ENCODE assay signal across 3 cellular contexts in the genomic region with DNA sequence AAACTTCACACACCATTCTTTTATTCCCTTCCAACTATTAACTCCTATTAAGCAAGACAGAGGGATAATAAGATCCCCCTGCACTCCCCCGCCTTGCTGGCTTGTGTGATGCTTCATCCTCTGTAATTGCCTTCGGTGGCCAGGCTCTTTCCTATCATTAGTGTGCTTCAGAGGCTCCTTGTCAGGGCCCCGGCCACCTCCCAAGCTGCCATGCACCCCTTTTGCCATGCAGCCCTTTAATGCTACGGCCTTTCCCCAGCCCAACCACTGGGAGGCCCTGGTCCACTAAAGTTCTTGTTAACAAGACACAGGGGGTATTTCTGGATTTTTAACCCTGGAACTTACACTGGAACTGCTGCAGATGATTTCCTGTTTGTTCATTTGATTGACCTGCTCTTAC.
TF ChIP-seq lines count a peak whose summit lies in the region.

No MANE protein-coding gene starts in this region.

TF ChIP-seq in GM23338, 12 proteins besides CTCF, POLR2A, EP300 and RAD21 (continues in another document):
- TF ChIP-seq CREB1 (CRISPR knock-in tag; IDR thresholded peaks at IDR 0.05; ENCODE audit: low read depth) (no peak), EZH2phosphoT487 (IDR thresholded peaks at IDR 0.05; ENCODE audit: unreplicated experiment) (no peak), JUNB (IDR thresholded peaks at IDR 0.05; ENCODE audit: unreplicated experiment) (no peak), POLR2AphosphoS5 (IDR thresholded peaks at IDR 0.05; ENCODE audit: low read depth) (no peak), NANOG (IDR thresholded peaks at IDR 0.05; ENCODE audit: borderline replicate concordance) (no peak), STAT1 (IDR thresholded peaks at IDR 0.05; ENCODE audit: unreplicated experiment) (no peak)
- TF ChIP-seq, protein P1, sequence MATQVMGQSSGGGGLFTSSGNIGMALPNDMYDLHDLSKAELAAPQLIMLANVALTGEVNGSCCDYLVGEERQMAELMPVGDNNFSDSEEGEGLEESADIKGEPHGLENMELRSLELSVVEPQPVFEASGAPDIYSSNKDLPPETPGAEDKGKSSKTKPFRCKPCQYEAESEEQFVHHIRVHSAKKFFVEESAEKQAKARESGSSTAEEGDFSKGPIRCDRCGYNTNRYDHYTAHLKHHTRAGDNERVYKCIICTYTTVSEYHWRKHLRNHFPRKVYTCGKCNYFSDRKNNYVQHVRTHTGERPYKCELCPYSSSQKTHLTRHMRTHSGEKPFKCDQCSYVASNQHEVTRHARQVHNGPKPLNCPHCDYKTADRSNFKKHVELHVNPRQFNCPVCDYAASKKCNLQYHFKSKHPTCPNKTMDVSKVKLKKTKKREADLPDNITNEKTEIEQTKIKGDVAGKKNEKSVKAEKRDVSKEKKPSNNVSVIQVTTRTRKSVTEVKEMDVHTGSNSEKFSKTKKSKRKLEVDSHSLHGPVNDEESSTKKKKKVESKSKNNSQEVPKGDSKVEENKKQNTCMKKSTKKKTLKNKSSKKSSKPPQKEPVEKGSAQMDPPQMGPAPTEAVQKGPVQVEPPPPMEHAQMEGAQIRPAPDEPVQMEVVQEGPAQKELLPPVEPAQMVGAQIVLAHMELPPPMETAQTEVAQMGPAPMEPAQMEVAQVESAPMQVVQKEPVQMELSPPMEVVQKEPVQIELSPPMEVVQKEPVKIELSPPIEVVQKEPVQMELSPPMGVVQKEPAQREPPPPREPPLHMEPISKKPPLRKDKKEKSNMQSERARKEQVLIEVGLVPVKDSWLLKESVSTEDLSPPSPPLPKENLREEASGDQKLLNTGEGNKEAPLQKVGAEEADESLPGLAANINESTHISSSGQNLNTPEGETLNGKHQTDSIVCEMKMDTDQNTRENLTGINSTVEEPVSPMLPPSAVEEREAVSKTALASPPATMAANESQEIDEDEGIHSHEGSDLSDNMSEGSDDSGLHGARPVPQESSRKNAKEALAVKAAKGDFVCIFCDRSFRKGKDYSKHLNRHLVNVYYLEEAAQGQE (IDR thresholded peaks at IDR 0.05; ENCODE audit: unreplicated experiment): no peak
- TF ChIP-seq, protein P2, sequence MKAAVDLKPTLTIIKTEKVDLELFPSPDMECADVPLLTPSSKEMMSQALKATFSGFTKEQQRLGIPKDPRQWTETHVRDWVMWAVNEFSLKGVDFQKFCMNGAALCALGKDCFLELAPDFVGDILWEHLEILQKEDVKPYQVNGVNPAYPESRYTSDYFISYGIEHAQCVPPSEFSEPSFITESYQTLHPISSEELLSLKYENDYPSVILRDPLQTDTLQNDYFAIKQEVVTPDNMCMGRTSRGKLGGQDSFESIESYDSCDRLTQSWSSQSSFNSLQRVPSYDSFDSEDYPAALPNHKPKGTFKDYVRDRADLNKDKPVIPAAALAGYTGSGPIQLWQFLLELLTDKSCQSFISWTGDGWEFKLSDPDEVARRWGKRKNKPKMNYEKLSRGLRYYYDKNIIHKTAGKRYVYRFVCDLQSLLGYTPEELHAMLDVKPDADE (IDR thresholded peaks at IDR 0.05): no peak

TF ChIP-seq in H1, 55 proteins besides CTCF, POLR2A, EP300 and RAD21:
- TF ChIP-seq HDAC2 (IDR thresholded peaks at IDR 0.05; ENCODE audit: borderline replicate concordance in 1 of 2, low read depth in 2 of 2, low read length in 2 of 2): no peak
- no peak for TF ChIP-seq SRF (IDR thresholded peaks at IDR 0.05; ENCODE audit: low read depth, low read length)
- no peak for TF ChIP-seq TEAD4 (IDR thresholded peaks at IDR 0.05; ENCODE audit: low read depth, low read length)
- TF ChIP-seq CREB1 (IDR thresholded peaks at IDR 0.05): no peak
- TF ChIP-seq KDM1A (IDR thresholded peaks at IDR 0.05; ENCODE audit: borderline replicate concordance, low read length): no peak
- no peak for TF ChIP-seq BRCA1 (IDR thresholded peaks at IDR 0.05; ENCODE audit: low read depth, low read length)
- no peak for TF ChIP-seq BCL11A (IDR thresholded peaks at IDR 0.05; ENCODE audit: low read depth in 2 of 2, low read length in 2 of 2)
- TF ChIP-seq POLR2AphosphoS5 (IDR thresholded peaks at IDR 0.05; ENCODE audit: low read depth, low read length): no peak
- no peak for TF ChIP-seq BACH1 (IDR thresholded peaks at IDR 0.05; ENCODE audit: low read length)
- TF ChIP-seq, protein P3, sequence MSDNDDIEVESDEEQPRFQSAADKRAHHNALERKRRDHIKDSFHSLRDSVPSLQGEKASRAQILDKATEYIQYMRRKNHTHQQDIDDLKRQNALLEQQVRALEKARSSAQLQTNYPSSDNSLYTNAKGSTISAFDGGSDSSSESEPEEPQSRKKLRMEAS (IDR thresholded peaks at IDR 0.05): no peak
- TF ChIP-seq EZH2 (IDR thresholded peaks at IDR 0.05; ENCODE audit: low read depth, low read length, severe bottlenecking): no peak
- TF ChIP-seq, protein P4, sequence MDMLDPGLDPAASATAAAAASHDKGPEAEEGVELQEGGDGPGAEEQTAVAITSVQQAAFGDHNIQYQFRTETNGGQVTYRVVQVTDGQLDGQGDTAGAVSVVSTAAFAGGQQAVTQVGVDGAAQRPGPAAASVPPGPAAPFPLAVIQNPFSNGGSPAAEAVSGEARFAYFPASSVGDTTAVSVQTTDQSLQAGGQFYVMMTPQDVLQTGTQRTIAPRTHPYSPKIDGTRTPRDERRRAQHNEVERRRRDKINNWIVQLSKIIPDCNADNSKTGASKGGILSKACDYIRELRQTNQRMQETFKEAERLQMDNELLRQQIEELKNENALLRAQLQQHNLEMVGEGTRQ (IDR thresholded peaks at IDR 0.05; ENCODE audit: low read length): no peak
- no peak for TF ChIP-seq SIN3A (conservative IDR thresholded peaks at IDR 0.05 in 1 of 2, IDR thresholded peaks at IDR 0.05 in 1 of 2; ENCODE audit: low read depth in 1 of 2, low read length in 2 of 2)
- no peak for TF ChIP-seq SP4 (IDR thresholded peaks at IDR 0.05; ENCODE audit: low read length)
- TF ChIP-seq SAP30 (IDR thresholded peaks at IDR 0.05; ENCODE audit: insufficient read depth, insufficient replicate concordance, low read length): no peak
- no peak for TF ChIP-seq ZNF274 (IDR thresholded peaks at IDR 0.05; ENCODE audit: borderline replicate concordance, extremely low read depth, low read length)

TF ChIP-seq in HepG2, 621 proteins besides CTCF, POLR2A, EP300 and RAD21:
- TF ChIP-seq, protein P5, sequence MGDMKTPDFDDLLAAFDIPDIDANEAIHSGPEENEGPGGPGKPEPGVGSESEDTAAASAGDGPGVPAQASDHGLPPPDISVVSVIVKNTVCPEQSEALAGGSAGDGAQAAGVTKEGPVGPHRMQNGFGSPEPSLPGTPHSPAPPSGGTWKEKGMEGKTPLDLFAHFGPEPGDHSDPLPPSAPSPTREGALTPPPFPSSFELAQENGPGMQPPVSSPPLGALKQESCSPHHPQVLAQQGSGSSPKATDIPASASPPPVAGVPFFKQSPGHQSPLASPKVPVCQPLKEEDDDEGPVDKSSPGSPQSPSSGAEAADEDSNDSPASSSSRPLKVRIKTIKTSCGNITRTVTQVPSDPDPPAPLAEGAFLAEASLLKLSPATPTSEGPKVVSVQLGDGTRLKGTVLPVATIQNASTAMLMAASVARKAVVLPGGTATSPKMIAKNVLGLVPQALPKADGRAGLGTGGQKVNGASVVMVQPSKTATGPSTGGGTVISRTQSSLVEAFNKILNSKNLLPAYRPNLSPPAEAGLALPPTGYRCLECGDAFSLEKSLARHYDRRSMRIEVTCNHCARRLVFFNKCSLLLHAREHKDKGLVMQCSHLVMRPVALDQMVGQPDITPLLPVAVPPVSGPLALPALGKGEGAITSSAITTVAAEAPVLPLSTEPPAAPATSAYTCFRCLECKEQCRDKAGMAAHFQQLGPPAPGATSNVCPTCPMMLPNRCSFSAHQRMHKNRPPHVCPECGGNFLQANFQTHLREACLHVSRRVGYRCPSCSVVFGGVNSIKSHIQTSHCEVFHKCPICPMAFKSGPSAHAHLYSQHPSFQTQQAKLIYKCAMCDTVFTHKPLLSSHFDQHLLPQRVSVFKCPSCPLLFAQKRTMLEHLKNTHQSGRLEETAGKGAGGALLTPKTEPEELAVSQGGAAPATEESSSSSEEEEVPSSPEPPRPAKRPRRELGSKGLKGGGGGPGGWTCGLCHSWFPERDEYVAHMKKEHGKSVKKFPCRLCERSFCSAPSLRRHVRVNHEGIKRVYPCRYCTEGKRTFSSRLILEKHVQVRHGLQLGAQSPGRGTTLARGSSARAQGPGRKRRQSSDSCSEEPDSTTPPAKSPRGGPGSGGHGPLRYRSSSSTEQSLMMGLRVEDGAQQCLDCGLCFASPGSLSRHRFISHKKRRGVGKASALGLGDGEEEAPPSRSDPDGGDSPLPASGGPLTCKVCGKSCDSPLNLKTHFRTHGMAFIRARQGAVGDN (CRISPR knock-in tag; IDR thresholded peaks at IDR 0.05): no peak
- no peak for TF ChIP-seq ZNF232 (CRISPR knock-in tag; IDR thresholded peaks at IDR 0.05; ENCODE audit: borderline replicate concordance)
- no peak for TF ChIP-seq TSC22D2 (CRISPR knock-in tag; IDR thresholded peaks at IDR 0.05; ENCODE audit: borderline replicate concordance)
- TF ChIP-seq HES4 (CRISPR knock-in tag; IDR thresholded peaks at IDR 0.05; ENCODE audit: borderline replicate concordance): no peak
TF ChIP-seq in HepG2: peak in this region for 0.
